ENCODE assay signal across 26 cellular contexts in the genomic region with DNA sequence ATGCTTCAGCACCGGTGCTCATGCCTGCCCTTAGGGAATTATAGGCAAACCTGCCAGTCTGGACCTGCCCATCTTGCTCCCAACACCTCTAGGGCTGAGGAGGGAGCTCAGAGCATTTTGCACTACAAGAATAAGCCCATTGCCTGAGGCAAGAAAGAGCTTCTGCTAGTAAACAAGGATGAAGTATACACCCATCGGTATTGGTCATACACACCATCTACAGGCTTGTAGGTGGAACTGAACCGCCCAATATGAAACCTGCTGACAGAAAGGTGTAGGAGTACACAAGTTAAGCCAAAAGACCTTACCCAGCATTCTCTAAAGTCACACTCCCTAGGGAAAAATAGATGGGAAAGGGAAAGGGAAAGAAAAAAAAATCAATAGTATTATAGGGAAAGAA.
"Had no signal": no experiment of that assay in that cellular context is flagged by ENCODE, and none has a peak within 500 bp of the region (broad histone marks: within the 10 kb centered on the region; RNA-seq: fewer than 3 reads in every experiment).

No MANE protein-coding gene starts in this region.

- H3K9me3 ChIP-seq: adrenal gland, right lobe of liver had no signal

- H3K4me3 Mint-ChIP-seq: activated naive CD8-positive, alpha-beta T cell; activated T-cell treated with anti-CD3 and anti-CD28 coated beads, Interleukin-2, amount 50 U/mL, for 4 hours; dendritic cell treated with granulocyte-macrophage colony-stimulating factor and Interleukin-4, amounts not matched to agents 40 ng/mL and 50 ng/mL, for 4 days; naive thymus-derived CD8-positive, alpha-beta T cell; neural progenitor cell; stimulated activated naive CD8-positive, alpha-beta T cell treated with anti-CD3 and anti-CD28 coated beads, Interleukin-15, Interleukin-2, amounts not matched to agents 100 ng/mL and 50 ng/mL, for 24 hours had no signal

- H3K27me3 Mint-ChIP-seq: activated naive CD8-positive, alpha-beta T cell; dendritic cell treated with granulocyte-macrophage colony-stimulating factor and Interleukin-4, amounts not matched to agents 40 ng/mL and 50 ng/mL, for 4 days; naive thymus-derived CD8-positive, alpha-beta T cell; stimulated activated naive CD8-positive, alpha-beta T cell treated with anti-CD3 and anti-CD28 coated beads, Interleukin-15, Interleukin-2, amounts not matched to agents 100 ng/mL and 50 ng/mL, for 24 hours had no signal

- H3K4me2 ChIP-seq: neural progenitor cell had no signal

- H3K27me3 ChIP-seq: adrenal gland, ascending aorta, brain microvascular endothelial cell, foreskin keratinocyte, left lung, neural progenitor cell, right lobe of liver, suprapubic skin, tibial nerve had no signal

- DNase-seq: activated CD4-positive, alpha-beta T cell treated with anti-CD3 and anti-CD28 coated beads for 4 hours; activated CD4-positive, alpha-beta T cell treated with anti-CD3 and anti-CD28 coated beads, Interleukin-2, amount 50 U/mL, for 48 hours; activated CD4-positive, CD25-positive, alpha-beta regulatory T cell; activated CD8-positive, alpha-beta memory T cell treated with anti-CD3 and anti-CD28 coated beads, Interleukin-2, amount 50 U/mL, for 48 hours; activated naive CD4-positive, alpha-beta T cell; activated T-cell treated with anti-CD3 and anti-CD28 coated beads, Interleukin-2, amount 50 U/mL, for 4 hours; adrenal gland; brain microvascular endothelial cell; caudate nucleus; effector CD8-positive, alpha-beta T cell; foreskin keratinocyte; left lung; naive thymus-derived CD8-positive, alpha-beta T cell; posterior cingulate gyrus; right lobe of liver; stimulated activated CD4-positive, alpha-beta T cell treated with anti-CD3 and anti-CD28 coated beads, Interleukin-1b, Interleukin-23, amount 100 ng/mL, for 48 hours had no signal

- ATAC-seq: activated T-cell treated with anti-CD3 and anti-CD28 coated beads, Interleukin-2, amount 50 U/mL, for 4 hours; foreskin keratinocyte; left lung; naive thymus-derived CD8-positive, alpha-beta T cell had no signal

- H3K36me3 ChIP-seq: adrenal gland, ascending aorta, brain microvascular endothelial cell, left lung, neural progenitor cell, right lobe of liver, suprapubic skin, tibial nerve had no signal

- H3K9me3 Mint-ChIP-seq: neural progenitor cell had no signal

- H3K4me1 Mint-ChIP-seq: naive thymus-derived CD8-positive, alpha-beta T cell; neural progenitor cell had no signal

- H3K4me3 ChIP-seq: adrenal gland, ascending aorta, left lung, lung, neural progenitor cell, right lobe of liver, skin epidermis, suprapubic skin, tibial nerve had no signal

- H3K9ac ChIP-seq: neural progenitor cell had no signal

- H3K4me1 ChIP-seq: adrenal gland, ascending aorta, foreskin keratinocyte, left lung, neural progenitor cell, right lobe of liver, suprapubic skin, tibial nerve had no signal

- H2AFZ ChIP-seq: neural progenitor cell had no signal

- H3K27ac ChIP-seq: adrenal gland, ascending aorta, brain microvascular endothelial cell, foreskin keratinocyte, left lung, neural progenitor cell, right lobe of liver, skin epidermis, suprapubic skin, tibial nerve had no signal

- H3K27ac Mint-ChIP-seq: activated naive CD8-positive, alpha-beta T cell; activated T-helper 2 cell treated with anti-CD3 and anti-CD28 coated beads, Interferon-gamma antibody, Interleukin-2, Interleukin-4, amounts not matched to agents 10 μg/mL and 5 μg/mL and 100 μg/mL, durations not matched to agents 14 hours and 24 hours and 36 hours; dendritic cell treated with granulocyte-macrophage colony-stimulating factor and Interleukin-4, amounts not matched to agents 40 ng/mL and 50 ng/mL, for 4 days; naive thymus-derived CD8-positive, alpha-beta T cell; neural progenitor cell; stimulated activated naive CD8-positive, alpha-beta T cell treated with anti-CD3 and anti-CD28 coated beads, Interleukin-15, Interleukin-2, amounts not matched to agents 100 ng/mL and 50 ng/mL, for 24 hours had no signal

- H3K36me3 Mint-ChIP-seq: activated naive CD8-positive, alpha-beta T cell; naive thymus-derived CD8-positive, alpha-beta T cell; neural progenitor cell had no signal
